In genomic region chr9:125375820-125376219, GRCh38 we compare ENCODE assay signal across 26 cellular contexts.
"Had no signal": no experiment of that assay in that cellular context is flagged by ENCODE, and none has a peak within 500 bp of the region (broad histone marks: within the 10 kb centered on the region; RNA-seq: fewer than 3 reads in every experiment).

No MANE protein-coding gene starts in this region.

- H3K36me3 ChIP-seq: ascending aorta, cardiac muscle cell, WERI-Rb-1 had no signal

- H3K4me3 ChIP-seq: ascending aorta, cardiac muscle cell, K562 had no signal

- H3K27me3 ChIP-seq: ascending aorta, cardiac muscle cell had no signal

- H3K9me3 ChIP-seq: ascending aorta had no signal

- ATAC-seq: activated CD8-positive, alpha-beta memory T cell treated with anti-CD3 and anti-CD28 coated beads, Interleukin-2, amount 10 ng/mL, durations not matched to agents 7 days and 5 days; Panc1 had no signal

- H3K27ac ChIP-seq: ascending aorta, cardiac muscle cell, WERI-Rb-1 had no signal

- DNase-seq: activated CD4-positive, alpha-beta memory T cell treated with anti-CD3 and anti-CD28 coated beads, Interleukin-2, amount 10 ng/mL, durations not matched to agents 7 days and 5 days; activated CD4-positive, alpha-beta T cell treated with anti-CD3 and anti-CD28 coated beads for 1 hour; activated CD4-positive, alpha-beta T cell treated with anti-CD3 and anti-CD28 coated beads for 48 hours; activated CD4-positive, CD25-positive, alpha-beta regulatory T cell; activated CD8-positive, alpha-beta memory T cell treated with anti-CD3 and anti-CD28 coated beads for 24 hours; activated CD8-positive, alpha-beta memory T cell treated with anti-CD3 and anti-CD28 coated beads, Interleukin-2, amount 10 ng/mL, durations not matched to agents 7 days and 5 days; activated CD8-positive, alpha-beta memory T cell treated with anti-CD3 and anti-CD28 coated beads, Interleukin-2, amount 50 U/mL, for 48 hours; activated gamma-delta T cell; activated naive CD4-positive, alpha-beta T cell treated with Interleukin-2 at 50 U/mL for 16 hours; activated naive CD8-positive, alpha-beta T cell treated with anti-CD3 and anti-CD28 coated beads, Interleukin-2, amount 10 ng/mL, durations not matched to agents 7 days and 5 days; activated T-cell treated with anti-CD3 and anti-CD28 coated beads, Interleukin-2, amount 50 U/mL, for 48 hours; amygdala; NCI-H1048; NCI-H1105 treated with DMSO at 0.1 percent for 48 hours; NCI-H1436 treated with DMSO at 0.1 percent for 48 hours; NCI-H1694 treated with DMSO at 0.1 percent for 48 hours; NCI-H2029; NCI-H345; NCI-H524 treated with DMSO at 0.1 percent for 48 hours; SIG-M5; T1000; WERI-Rb-1 had no signal
